8 cellular contexts compared by ENCODE assay signal in genomic region chr11:112219476-112220232, GRCh38. TPM values are rescaled to one million over a fixed set of nuclear protein-coding genes. Genes with fewer than 3 reads are reported as not detected.
A peak's percentile ranks its signal among the peaks of the same experiment; 100 is the strongest.
DNase-seq lines count a peak whose midpoint lies in the region; ATAC-seq, FAIRE-seq and TF ChIP-seq lines count a peak whose summit lies in the region.

No MANE protein-coding gene starts in this region.

- ATAC-seq in DND-41 (ENCODE audit: insufficient read depth, low read depth) (peak; percentile 99), GM19467 (IDR thresholded peaks at IDR 0.05; ENCODE audit: unreplicated experiment) (peak; percentile 88), HG03457 (IDR thresholded peaks at IDR 0.05; ENCODE audit: unreplicated experiment) (peak; percentile 95)

- no peak overlapping the region for H3K56ac ChIP-seq in H1 (replicated peaks; ENCODE audit: insufficient read length, low read depth, low read length)

- H2BK12ac ChIP-seq in H1 (ENCODE audit: low read depth, low read length), result no peak overlapping the region

- no peaks in the 10 kb centered on the region for H3K27me3 ChIP-seq in DND-41 (ENCODE audit: insufficient read depth, low read length, poor library complexity)
- H3K27me3 ChIP-seq in H1 (replicated peaks in 1 of 4; ENCODE audit: control insufficient read depth in 3 of 4, extremely low read depth in 1 of 4, insufficient read depth in 3 of 4, low read length in 3 of 4), result 0 out of 7 replicates have a peak, but pooled peaks cover 0 to 4% (median under 1%) of the 10 kb centered on the region in 4 experiments

- no peak overlapping the region for H2BK5ac ChIP-seq in H1 (ENCODE audit: low read depth, low read length)

- no peak overlapping the region for H3K4me2 ChIP-seq in DND-41 (ENCODE audit: insufficient read depth, low read length)
- H3K4me2 ChIP-seq in H1 (ENCODE audit: insufficient read depth in 1 of 2, low read depth in 2 of 2, low read length in 2 of 2), result no peak overlapping the region

- no peak overlapping the region for H3K27ac Mint-ChIP-seq in activated CD4-positive, alpha-beta T cell treated with anti-CD3 and anti-CD28 coated beads, Interleukin-2, amount 10 ng/mL, durations not matched to agents 24 days and 14 days
- no peak overlapping the region for H3K27ac Mint-ChIP-seq in mesothelial cell of epicardium

- no peak overlapping the region for H3K4ac ChIP-seq in H1 (replicated peaks; ENCODE audit: insufficient read length, low read depth, low read length)

- no peak overlapping the region for H4K8ac ChIP-seq in H1 (ENCODE audit: extremely low read depth, insufficient read depth, low read length)

- TF ChIP-seq EP300 in H1 (IDR thresholded peaks at IDR 0.05; ENCODE audit: borderline replicate concordance in 1 of 2, low read depth in 2 of 2, low read length in 2 of 2), result no peak

- intact Hi-C loops in activated CD4-positive, alpha-beta T cell treated with anti-CD3 and anti-CD28 coated beads, Interleukin-2, amount 10 ng/mL, durations not matched to agents 24 days and 14 days (cut with micrococcal nuclease), result loop anchor here (1.0 to 10.0 kb wide), 7 partner anchors 61 to 1313 kb away; no protein-coding TSS in a partner anchor

- no peaks in the 10 kb centered on the region for H3K23me2 ChIP-seq in H1 (ENCODE audit: low read depth, low read length)

- FAIRE-seq in H1 (lab: Jason Lieb, UNC), result peak; percentile 80
- peak; percentile 91 for FAIRE-seq in urothelium cell line (lab: Jason Lieb, UNC)

- CTCF ChIA-PET in H1 (lab: Charles Lee; ENCODE audit: partially characterized antibody), result interaction anchor here (0.6 to 8.2 kb wide), 25 partner anchors 11 to 1070 kb away, joined by 3 to 257 read pairs (median 3); no protein-coding TSS in a partner anchor

- no peaks in the 10 kb centered on the region for H3K9me3 Mint-ChIP-seq in activated CD4-positive, alpha-beta T cell treated with anti-CD3 and anti-CD28 coated beads, Interleukin-2, amount 10 ng/mL, durations not matched to agents 24 days and 14 days
- H3K9me3 Mint-ChIP-seq in mesothelial cell of epicardium, result no peaks in the 10 kb centered on the region

- POLR2A ChIA-PET in H1 (lab: Charles Lee; ENCODE audit: partially characterized antibody), result interaction anchor here (1.7 kb wide), 1 partner anchor 8 kb away, joined by 3 read pairs; no protein-coding TSS in a partner anchor

- peak; percentile 93 to 94 for TF ChIP-seq RAD21 in H1 (IDR thresholded peaks at IDR 0.05 in 1 of 2, conservative IDR thresholded peaks at IDR 0.05 in 1 of 2; ENCODE audit: low read depth in 2 of 2, low read length in 2 of 2)

- 57% methylated on average over 7 of the region's 7 CpGs; no CpG with 5 or more reads in 1 of the 2 experiments for WGBS in H1 (ENCODE audit: extremely low coverage in 1 of 2, insufficient coverage in 1 of 2, insufficient read length in 1 of 2, insufficient replicate concordance in 2 of 2, low coverage in 1 of 2, low lambda C conversion rate in 2 of 2, missing lambda C conversion rate in 1 of 2), 2 experiments

- H3K4me1 Mint-ChIP-seq in activated CD4-positive, alpha-beta T cell treated with anti-CD3 and anti-CD28 coated beads, Interleukin-2, amount 10 ng/mL, durations not matched to agents 24 days and 14 days, result peaks cover 10% of the 10 kb centered on the region
- H3K4me1 Mint-ChIP-seq in mesothelial cell of epicardium, result peaks cover 18% of the 10 kb centered on the region

- H4K5ac ChIP-seq in H1 (ENCODE audit: insufficient read length, low read depth, low read length), result no peak overlapping the region

- H3K14ac ChIP-seq in H1 (ENCODE audit: insufficient read length), result no peak overlapping the region

- H2BK15ac ChIP-seq in H1 (ENCODE audit: low read length), result no peak overlapping the region

- H3K18ac ChIP-seq in H1 (ENCODE audit: extremely low read depth, low read length), result no peak overlapping the region

- H3K79me1 ChIP-seq in H1 (ENCODE audit: low read depth, low read length), result no peaks in the 10 kb centered on the region

- no peak overlapping the region for H2BK120ac ChIP-seq in H1 (replicated peaks; ENCODE audit: low read depth, low read length)

- H3K79me2 ChIP-seq in DND-41 (ENCODE audit: insufficient read depth, low read length), result no peaks in the 10 kb centered on the region
- H3K79me2 ChIP-seq in H1 (ENCODE audit: control insufficient read depth in 1 of 2, insufficient read depth in 2 of 2, low read length in 2 of 2), result no peaks in the 10 kb centered on the region

- no peaks in the 10 kb centered on the region for H3K36me3 Mint-ChIP-seq in activated CD4-positive, alpha-beta T cell treated with anti-CD3 and anti-CD28 coated beads, Interleukin-2, amount 10 ng/mL, durations not matched to agents 24 days and 14 days (ENCODE audit: low read depth)
- H3K36me3 Mint-ChIP-seq in mesothelial cell of epicardium, result peaks cover 14% of the 10 kb centered on the region

- DNase-seq in DND-41 (peak; percentile 53), NCI-H460 (ENCODE audit: extremely low read depth, low read depth) (peak; percentile 73), H1 (ENCODE audit: low read depth in 1 of 2, low spot score in 2 of 2) (no peak), mesothelial cell of epicardium (ENCODE audit: low spot score in 2 of 2, unreplicated experiment in 2 of 2) (peak in 1 of 2 experiments; percentile 42), urothelium cell line (ENCODE audit: low spot score) (peak; percentile 79)
- peak; percentile 86 for DNase-seq in activated CD4-positive, alpha-beta T cell treated with anti-CD3 and anti-CD28 coated beads, Interleukin-2, amount 10 ng/mL, durations not matched to agents 24 days and 14 days

- TF ChIP-seq POLR2A in H1 (IDR thresholded peaks at IDR 0.05; ENCODE audit: control extremely low read depth in 1 of 2, low read depth in 2 of 2, low read length in 2 of 2), result no peak

- no peak overlapping the region for H4K91ac ChIP-seq in H1 (replicated peaks; ENCODE audit: insufficient read length, low read length)

- no peak overlapping the region for H3K9ac ChIP-seq in DND-41 (ENCODE audit: low read depth, low read length)
- no peak overlapping the region for H3K9ac ChIP-seq in H1 (replicated peaks in 1 of 4; ENCODE audit: extremely low read depth in 1 of 4, low read depth in 3 of 4, low read length in 3 of 4)

- no peaks in the 10 kb centered on the region for H3K9me3 ChIP-seq in DND-41 (ENCODE audit: insufficient read depth, low read length, severe bottlenecking)
- no peaks in the 10 kb centered on the region for H3K9me3 ChIP-seq in H1 (ENCODE audit: insufficient read depth in 2 of 2, low read depth in 1 of 2, low read length in 1 of 2)

- H3K27ac ChIP-seq in DND-41 (ENCODE audit: low read length) (no peak overlapping the region), H1 (ENCODE audit: low read depth, low read length) (no peak overlapping the region; the same call in 1 of the 2 replicates)

- no peak overlapping the region for H3K23ac ChIP-seq in H1 (ENCODE audit: insufficient read length)

- no peaks in the 10 kb centered on the region for H4K20me1 ChIP-seq in DND-41 (ENCODE audit: insufficient read depth, low read length)
- no peaks in the 10 kb centered on the region for H4K20me1 ChIP-seq in H1 (replicated peaks in 1 of 2; ENCODE audit: control insufficient read depth in 1 of 2, insufficient read depth in 2 of 2, low read length in 2 of 2)

- peaks cover 6% of the 10 kb centered on the region for H3K4me1 ChIP-seq in DND-41 (ENCODE audit: insufficient read depth, low read length)
- H3K4me1 ChIP-seq in H1 (replicated peaks in 1 of 4; ENCODE audit: control insufficient read depth in 3 of 4, insufficient read depth in 4 of 4, low read length in 3 of 4), result no peaks in the 10 kb centered on the region

- TF ChIP-seq CTCF in DND-41 (IDR thresholded peaks at IDR 0.05; ENCODE audit: borderline replicate concordance, extremely low read depth, low read length, poor library complexity, severe bottlenecking), result peak; percentile 94
- peak in 2 of 3 experiments; percentile 71 to 79; a peak in 3 of 4 replicates for TF ChIP-seq CTCF in H1 (IDR thresholded peaks at IDR 0.05; ENCODE audit: control extremely low read depth in 1 of 3, insufficient read depth in 1 of 3, low read depth in 1 of 3, low read length in 3 of 3)
- peak; percentile 79 for TF ChIP-seq CTCF in mesothelial cell of epicardium (IDR thresholded peaks at IDR 0.05; ENCODE audit: unreplicated experiment)

- H3K36me3 ChIP-seq in DND-41 (ENCODE audit: insufficient read depth, low read length) (no peaks in the 10 kb centered on the region), H1 (ENCODE audit: control insufficient read depth in 2 of 4, insufficient read depth in 4 of 4, low read length in 3 of 4) (no peaks in the 10 kb centered on the region)

- peaks cover 8% of the 10 kb centered on the region for H3K27me3 Mint-ChIP-seq in activated CD4-positive, alpha-beta T cell treated with anti-CD3 and anti-CD28 coated beads, Interleukin-2, amount 10 ng/mL, durations not matched to agents 24 days and 14 days
- H3K27me3 Mint-ChIP-seq in mesothelial cell of epicardium (ENCODE audit: low read depth), result no peaks in the 10 kb centered on the region

- no peak overlapping the region for H2AK5ac ChIP-seq in H1 (ENCODE audit: low read depth, low read length)

- no peak overlapping the region for H2BK20ac ChIP-seq in H1 (ENCODE audit: low read length)

- no peak overlapping the region for H3K4me3 Mint-ChIP-seq in activated CD4-positive, alpha-beta T cell treated with anti-CD3 and anti-CD28 coated beads, Interleukin-2, amount 10 ng/mL, durations not matched to agents 24 days and 14 days
- H3K4me3 Mint-ChIP-seq in mesothelial cell of epicardium, result no peak overlapping the region

- H2AFZ ChIP-seq in DND-41 (ENCODE audit: low read depth, low read length) (peak overlapping the region; percentile 68), H1 (ENCODE audit: low read length) (peak overlapping the region; percentile 36)

- H3K4me3 ChIP-seq in DND-41 (ENCODE audit: low read depth in 1 of 2, low read length in 2 of 2), result no peak overlapping the region
- no peak overlapping the region for H3K4me3 ChIP-seq in H1 (ENCODE audit: extremely low read depth in 1 of 4, insufficient read depth in 2 of 4, low read depth in 3 of 4, low read length in 4 of 4)

RNA-seq across cellular contexts. Expression of gene PTS, which starts 6.6 kb away (rescaled TPM):
- 73.7 and 86.2 TPM in 2 replicates for total RNA-seq in NCI-H460 (2014; rRNA removed; shearing (Covaris generic))
- polyA plus RNA-seq in NCI-H460 (2014; cell fraction: nucleus; rRNA removed), result 110 and 140 TPM in 2 replicates
- total RNA-seq in activated CD4-positive, alpha-beta T cell treated with anti-CD3 and anti-CD28 coated beads, Interleukin-2, amount 10 ng/mL, durations not matched to agents 24 days and 14 days, result 33.1 and 34.4 TPM in 2 replicates
- total RNA-seq in H1 (2021; fragmentation: NEBNext Ultra II Directional; extraction: Animal tissue kit (Norgen Biotek cat#: 25700)), result 25.5 and 25.9 TPM in 2 replicates
- 11.6 and 18.3 TPM in 2 replicates for polyA plus RNA-seq in H1 (2011; rRNA removed)
- polyA plus RNA-seq in H1 (2011; cell fraction: cytosol; rRNA removed), result 23.2 TPM
- 6.1 TPM for polyA plus RNA-seq in H1 (2011; cell fraction: nucleus; rRNA removed)
- polyA plus RNA-seq in H1 (2012, experiment 1 of 2), result 14.8 to 24.2 TPM (median 16.3 TPM) in 4 replicates
- 20.5 TPM for polyA plus RNA-seq in H1 (2012, experiment 2 of 2)
- 31.5 TPM for polyA plus RNA-seq in H1 (2013, experiment 1 of 2)
- polyA plus RNA-seq in H1 (2013, experiment 2 of 2), result 30.7 TPM
- polyA minus RNA-seq in H1 (2011; rRNA and poly(A)+ RNA removed), result 3.2 and 6.6 TPM in 2 replicates
- polyA minus RNA-seq in H1 (2011; cell fraction: cytosol; rRNA and poly(A)+ RNA removed), result 9.0 TPM
- 15.9 TPM for polyA minus RNA-seq in H1 (2011; cell fraction: nucleus; rRNA and poly(A)+ RNA removed)
- 54.9 to 59.3 TPM (median 56.2 TPM) in 3 replicates for total RNA-seq in mesothelial cell of epicardium

RNA-seq across cellular contexts. Expression of gene PLET1, which starts 41.0 kb away (rescaled TPM):
- not detected in 2 replicates for total RNA-seq in NCI-H460 (2014; rRNA removed; shearing (Covaris generic))
- polyA plus RNA-seq in NCI-H460 (2014; cell fraction: nucleus; rRNA removed), result not detected in 2 replicates
- total RNA-seq in activated CD4-positive, alpha-beta T cell treated with anti-CD3 and anti-CD28 coated beads, Interleukin-2, amount 10 ng/mL, durations not matched to agents 24 days and 14 days, result not detected in 2 replicates
- not detected in 2 replicates for total RNA-seq in H1 (2021; fragmentation: NEBNext Ultra II Directional; extraction: Animal tissue kit (Norgen Biotek cat#: 25700))
- not detected in 2 replicates for polyA plus RNA-seq in H1 (2011; rRNA removed)
- polyA plus RNA-seq in H1 (2011; cell fraction: cytosol; rRNA removed), result not detected
- polyA plus RNA-seq in H1 (2011; cell fraction: nucleus; rRNA removed), result not detected
- not detected in 4 replicates for polyA plus RNA-seq in H1 (2012, experiment 1 of 2)
- polyA plus RNA-seq in H1 (2012, experiment 2 of 2), result not detected
- not detected for polyA plus RNA-seq in H1 (2013, experiment 1 of 2)
- not detected for polyA plus RNA-seq in H1 (2013, experiment 2 of 2)
- polyA minus RNA-seq in H1 (2011; rRNA and poly(A)+ RNA removed), result not detected in 2 replicates
- not detected for polyA minus RNA-seq in H1 (2011; cell fraction: cytosol; rRNA and poly(A)+ RNA removed)
- polyA minus RNA-seq in H1 (2011; cell fraction: nucleus; rRNA and poly(A)+ RNA removed), result not detected
- total RNA-seq in mesothelial cell of epicardium, result not detected in 3 replicates

RNA-seq across cellular contexts. Expression of gene BCO2, which starts 44.3 kb away (rescaled TPM):
- 0.50 and 1.0 TPM in 2 replicates for total RNA-seq in NCI-H460 (2014; rRNA removed; shearing (Covaris generic))
- 0.16 and 6.8 TPM in 2 replicates for polyA plus RNA-seq in NCI-H460 (2014; cell fraction: nucleus; rRNA removed)
- total RNA-seq in activated CD4-positive, alpha-beta T cell treated with anti-CD3 and anti-CD28 coated beads, Interleukin-2, amount 10 ng/mL, durations not matched to agents 24 days and 14 days, result 0.83 and 1.1 TPM in 2 replicates
- 0.63 and 0.82 TPM in 2 replicates for total RNA-seq in H1 (2021; fragmentation: NEBNext Ultra II Directional; extraction: Animal tissue kit (Norgen Biotek cat#: 25700))
- polyA plus RNA-seq in H1 (2011; rRNA removed), result 0.05 and 0.42 TPM in 2 replicates
- polyA plus RNA-seq in H1 (2011; cell fraction: cytosol; rRNA removed), result 0.23 TPM
- polyA plus RNA-seq in H1 (2011; cell fraction: nucleus; rRNA removed), result 0.30 TPM
- 0.24 to 2.1 TPM (median 0.74 TPM) in 4 replicates for polyA plus RNA-seq in H1 (2012, experiment 1 of 2)
- polyA plus RNA-seq in H1 (2012, experiment 2 of 2), result not detected
- 0.63 TPM for polyA plus RNA-seq in H1 (2013, experiment 1 of 2)
- polyA plus RNA-seq in H1 (2013, experiment 2 of 2), result 0.48 TPM
- polyA minus RNA-seq in H1 (2011; rRNA and poly(A)+ RNA removed), result 0.27 and 0.66 TPM in 2 replicates
- not detected for polyA minus RNA-seq in H1 (2011; cell fraction: cytosol; rRNA and poly(A)+ RNA removed)
- polyA minus RNA-seq in H1 (2011; cell fraction: nucleus; rRNA and poly(A)+ RNA removed), result 0.50 TPM
- 38.2 to 43.4 TPM (median 38.9 TPM) in 3 replicates for total RNA-seq in mesothelial cell of epicardium

RNA-seq across cellular contexts. Expression of gene TEX12, which starts 52.5 kb away (rescaled TPM):
- 0.10 TPM in 1 of 2 replicates, not detected in the other for total RNA-seq in NCI-H460 (2014; rRNA removed; shearing (Covaris generic))
- not detected in 2 replicates for polyA plus RNA-seq in NCI-H460 (2014; cell fraction: nucleus; rRNA removed)
- total RNA-seq in activated CD4-positive, alpha-beta T cell treated with anti-CD3 and anti-CD28 coated beads, Interleukin-2, amount 10 ng/mL, durations not matched to agents 24 days and 14 days, result not detected in 2 replicates
- not detected in 2 replicates for total RNA-seq in H1 (2021; fragmentation: NEBNext Ultra II Directional; extraction: Animal tissue kit (Norgen Biotek cat#: 25700))
- not detected in 2 replicates for polyA plus RNA-seq in H1 (2011; rRNA removed)
- polyA plus RNA-seq in H1 (2011; cell fraction: cytosol; rRNA removed), result not detected
- not detected for polyA plus RNA-seq in H1 (2011; cell fraction: nucleus; rRNA removed)
- polyA plus RNA-seq in H1 (2012, experiment 1 of 2), result not detected in 4 replicates
- not detected for polyA plus RNA-seq in H1 (2012, experiment 2 of 2)
- 0.14 TPM for polyA plus RNA-seq in H1 (2013, experiment 1 of 2)
- polyA plus RNA-seq in H1 (2013, experiment 2 of 2), result 0.07 TPM
- polyA minus RNA-seq in H1 (2011; rRNA and poly(A)+ RNA removed), result not detected in 2 replicates
- polyA minus RNA-seq in H1 (2011; cell fraction: cytosol; rRNA and poly(A)+ RNA removed), result not detected
- polyA minus RNA-seq in H1 (2011; cell fraction: nucleus; rRNA and poly(A)+ RNA removed), result not detected
- total RNA-seq in mesothelial cell of epicardium, result 0.36 to 0.65 TPM in 2 of 3 replicates, not detected in the other

RNA-seq across cellular contexts. Expression of gene IL18, which starts 55.8 kb away (rescaled TPM):
- total RNA-seq in NCI-H460 (2014; rRNA removed; shearing (Covaris generic)), result 4.2 and 6.0 TPM in 2 replicates
- 3.2 and 4.4 TPM in 2 replicates for polyA plus RNA-seq in NCI-H460 (2014; cell fraction: nucleus; rRNA removed)
- total RNA-seq in activated CD4-positive, alpha-beta T cell treated with anti-CD3 and anti-CD28 coated beads, Interleukin-2, amount 10 ng/mL, durations not matched to agents 24 days and 14 days, result 0.12 TPM in 1 of 2 replicates, not detected in the other
- 0.84 and 1.1 TPM in 2 replicates for total RNA-seq in H1 (2021; fragmentation: NEBNext Ultra II Directional; extraction: Animal tissue kit (Norgen Biotek cat#: 25700))
- 0.13 and 0.29 TPM in 2 replicates for polyA plus RNA-seq in H1 (2011; rRNA removed)
- polyA plus RNA-seq in H1 (2011; cell fraction: cytosol; rRNA removed), result 0.27 TPM
- not detected for polyA plus RNA-seq in H1 (2011; cell fraction: nucleus; rRNA removed)
- 0.36 to 0.66 TPM (median 0.38 TPM) in 4 replicates for polyA plus RNA-seq in H1 (2012, experiment 1 of 2)
- polyA plus RNA-seq in H1 (2012, experiment 2 of 2), result not detected
- polyA plus RNA-seq in H1 (2013, experiment 1 of 2), result 0.73 TPM
- polyA plus RNA-seq in H1 (2013, experiment 2 of 2), result 0.90 TPM
- polyA minus RNA-seq in H1 (2011; rRNA and poly(A)+ RNA removed), result 0.25 TPM in 1 of 2 replicates, not detected in the other
- not detected for polyA minus RNA-seq in H1 (2011; cell fraction: cytosol; rRNA and poly(A)+ RNA removed)
- polyA minus RNA-seq in H1 (2011; cell fraction: nucleus; rRNA and poly(A)+ RNA removed), result not detected
- 0.24 to 0.31 TPM (median 0.29 TPM) in 3 replicates for total RNA-seq in mesothelial cell of epicardium

Comparison
In these comparisons a context has a peak if more than half of its experiments do, and no peak if none do; other contexts are left out.
1. DNase-seq: peak in DND-41 (single experiment), NCI-H460 (single experiment), activated CD4-positive, alpha-beta T cell treated with anti-CD3 and anti-CD28 coated beads, Interleukin-2, amount 10 ng/mL, durations not matched to agents 24 days and 14 days (single experiment) and urothelium cell line (single experiment); none in H1 (0 of 2).
2. RNA of gene BCO2, which starts 44.3 kb away (total RNA-seq): 38.2 to 43.4 TPM in mesothelial cell of epicardium; 0.83 to 1.1 TPM in activated CD4-positive, alpha-beta T cell treated with anti-CD3 and anti-CD28 coated beads, Interleukin-2, amount 10 ng/mL, durations not matched to agents 24 days and 14 days, 0.63 to 0.82 TPM in H1 and 0.50 to 1.0 TPM in NCI-H460; every median in the first group is over 10 times any median in the second.
3. Peak in every context shown above with its lines, with median percentiles within 50 percentile points of each other: ATAC-seq and CTCF ChIP-seq.